Comparison of ENCODE assay signal across 10 cellular contexts in the genomic region with DNA sequence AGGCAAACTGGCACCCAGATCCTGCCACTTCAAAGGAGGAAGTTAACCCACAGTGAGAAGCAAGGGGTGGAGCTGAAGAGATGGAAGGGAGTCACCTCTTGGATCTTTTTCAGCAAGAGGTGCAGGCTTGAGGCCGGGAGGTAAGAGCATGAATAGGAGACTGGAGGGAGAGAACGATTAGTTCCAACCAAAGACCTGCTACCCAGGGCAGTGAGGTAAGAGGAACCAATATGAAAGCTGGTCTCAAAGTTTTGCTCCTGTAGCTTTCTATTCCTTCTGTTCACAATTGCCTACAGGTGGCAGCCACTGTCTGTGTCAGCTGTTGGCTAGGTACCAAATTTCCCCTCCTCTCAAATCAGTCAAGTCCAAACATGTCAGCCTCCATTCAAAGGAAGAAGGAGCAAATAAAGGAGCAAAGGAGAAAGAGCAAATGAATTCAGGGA. TPM values are rescaled to one million over a fixed set of nuclear protein-coding genes. Genes with fewer than 3 reads are reported as not detected.
A peak's percentile ranks its signal among the peaks of the same experiment; 100 is the strongest.
DNase-seq lines count a peak whose midpoint lies in the region; ATAC-seq and TF ChIP-seq lines count a peak whose summit lies in the region.
"Had no signal": no experiment of that assay in that cellular context is flagged by ENCODE, and none has a peak within 500 bp of the region (broad histone marks: within the 10 kb centered on the region; RNA-seq: fewer than 3 reads in every experiment).

No MANE protein-coding gene starts in this region.

- POLR2A ChIA-PET in CD8-positive, alpha-beta T cell (lab: Charles Lee): interaction anchor here (0.7 to 1.0 kb wide), 2 partner anchors 81 to 1308 kb away, joined by 3 to 4 read pairs; no protein-coding TSS in a partner anchor

- H3K4me3 ChIP-seq in CD8-positive, alpha-beta T cell (ENCODE audit: low read depth, low read length): no peak overlapping the region

- H3K4me3 Mint-ChIP-seq in CD8-positive, alpha-beta T cell: peak overlapping the region; percentile 26
- H3K4me3 Mint-ChIP-seq in central memory CD8-positive, alpha-beta T cell: no peak overlapping the region

- no peak overlapping the region for H3K27ac ChIP-seq in CD8-positive, alpha-beta T cell (ENCODE audit: low read depth, low read length)

- no peaks in the 10 kb centered on the region for H3K36me3 Mint-ChIP-seq in CD8-positive, alpha-beta T cell
- H3K36me3 Mint-ChIP-seq in central memory CD8-positive, alpha-beta T cell (ENCODE audit: insufficient read depth): no peaks in the 10 kb centered on the region

- intact Hi-C loops in CD8-positive, alpha-beta T cell (cut with DNase I, micrococcal nuclease): no loop called here

- ATAC-seq in CD8-positive, alpha-beta T cell: peak; percentile 38
- peak; percentile 50 for ATAC-seq in GM21526 (IDR thresholded peaks at IDR 0.05; ENCODE audit: low FRiP score, unreplicated experiment)
- peak; percentile 24 for ATAC-seq in central memory CD8-positive, alpha-beta T cell (replicated peaks; ENCODE audit: extremely low read depth, poor library complexity, severe bottlenecking)
- no peak for ATAC-seq in GM18873 (IDR thresholded peaks at IDR 0.05; ENCODE audit: low FRiP score, unreplicated experiment)
- ATAC-seq in HG03108 (IDR thresholded peaks at IDR 0.05; ENCODE audit: unreplicated experiment): no peak

- no peaks in the 10 kb centered on the region for H3K9me3 Mint-ChIP-seq in CD8-positive, alpha-beta T cell
- H3K9me3 Mint-ChIP-seq in central memory CD8-positive, alpha-beta T cell: no peaks in the 10 kb centered on the region

- peak in 1 of 7 experiments; percentile 8 for DNase-seq in CD8-positive, alpha-beta T cell
- DNase-seq in NCI-H345 treated with DMSO at 0.1 percent for 48 hours (lab: John Stamatoyannopoulos, UW; ENCODE audit: unreplicated experiment) (peak; percentile 87), GOT3 (lab: John Stamatoyannopoulos, UW) (no peak), amniotic stem cell (lab: John Stamatoyannopoulos, UW) (no peak)
- no peak for DNase-seq in central memory CD8-positive, alpha-beta T cell (ENCODE audit: low spot score in 2 of 2)

- H3K27ac Mint-ChIP-seq in CD8-positive, alpha-beta T cell: no peak overlapping the region
- H3K27ac Mint-ChIP-seq in central memory CD8-positive, alpha-beta T cell (ENCODE audit: low read depth): peak overlapping the region; percentile 2

- H3K4me1 ChIP-seq in CD8-positive, alpha-beta T cell (ENCODE audit: insufficient read depth, low read length): peaks cover 34% of the 10 kb centered on the region

- no peaks in the 10 kb centered on the region for H3K9me3 ChIP-seq in CD8-positive, alpha-beta T cell (ENCODE audit: low read length)

- no peaks in the 10 kb centered on the region for H3K27me3 Mint-ChIP-seq in CD8-positive, alpha-beta T cell (ENCODE audit: low read depth)
- no peaks in the 10 kb centered on the region for H3K27me3 Mint-ChIP-seq in central memory CD8-positive, alpha-beta T cell

- H3K36me3 ChIP-seq in CD8-positive, alpha-beta T cell (ENCODE audit: insufficient read depth, low read length): no peaks in the 10 kb centered on the region

- H3K27me3 ChIP-seq in CD8-positive, alpha-beta T cell (ENCODE audit: insufficient read depth, low read length): no peaks in the 10 kb centered on the region

- H3K4me1 Mint-ChIP-seq in CD8-positive, alpha-beta T cell (ENCODE audit: low read depth): peaks cover 35% of the 10 kb centered on the region
- H3K4me1 Mint-ChIP-seq in central memory CD8-positive, alpha-beta T cell: peaks cover 28% of the 10 kb centered on the region

- CTCF ChIA-PET in CD8-positive, alpha-beta T cell (lab: Charles Lee): interaction anchor here (0.7 to 2.4 kb wide), 10 partner anchors 9 to 81 kb away, joined by 3 to 11 read pairs (median 5); partner anchors contain the start of gene STAT6

- no peak for TF ChIP-seq CTCF in CD8-positive, alpha-beta T cell (IDR thresholded peaks at IDR 0.05)

RNA-seq across cellular contexts. Expression of gene TAC3, which starts 14.9 kb away (rescaled TPM):
- not detected for total RNA-seq in CD8-positive, alpha-beta T cell
- total RNA-seq: mononuclear cell had no signal

RNA-seq across cellular contexts. Expression of gene MYO1A, which starts 18.7 kb away (rescaled TPM):
- under 1 TPM; 0.22 to 0.81 TPM for total RNA-seq in CD8-positive, alpha-beta T cell
- total RNA-seq: temporal lobe had no signal

RNA-seq across cellular contexts. Expression of gene ZBTB39, which starts 24.9 kb away (rescaled TPM):
- 10 to 100 TPM in 1 of 2 experiments, 1 to 10 TPM in 1; 9.9 to 11.3 TPM for total RNA-seq in CD8-positive, alpha-beta T cell

RNA-seq across cellular contexts. Expression of gene NEMP1, which starts 47.3 kb away (rescaled TPM):
- total RNA-seq in CD8-positive, alpha-beta T cell: 1 to 10 TPM; 4.3 to 7.4 TPM

RNA-seq across cellular contexts. Expression of gene NAB2, which starts 57.7 kb away (rescaled TPM):
- 1 to 10 TPM; 5.9 to 6.7 TPM for total RNA-seq in CD8-positive, alpha-beta T cell

Comparison
In these comparisons a context has a peak if more than half of its experiments do, and no peak if none do; other contexts are left out.
1. ATAC-seq: peak in CD8-positive, alpha-beta T cell (single experiment), GM21526 (single experiment) and central memory CD8-positive, alpha-beta T cell (single experiment); none in GM18873 (single experiment) and HG03108 (single experiment).